ENCODE assay signal across 10 cellular contexts in genomic region chr1:99772809-99773208, GRCh38.
"Had no signal": no experiment of that assay in that cellular context is flagged by ENCODE, and none has a peak within 500 bp of the region (broad histone marks: within the 10 kb centered on the region; RNA-seq: fewer than 3 reads in every experiment).

No MANE protein-coding gene starts in this region.

- H3K9me3 ChIP-seq: HAP-1 had no signal

- H3K4me2 ChIP-seq: GM23338 had no signal

- H3K27ac ChIP-seq: GM23248 had no signal

- H2AFZ ChIP-seq: GM23248 had no signal

- H3K9ac ChIP-seq: GM23248 had no signal

- H3K36me3 ChIP-seq: HAP-1 had no signal

- H3K27ac Mint-ChIP-seq: GM23338, H9, HFFc6 had no signal

- H3K4me3 Mint-ChIP-seq: GM23338, H9, HFFc6 had no signal

- H3K4me3 ChIP-seq: GM23248, GM23338, HAP-1 had no signal

- ATAC-seq: GM23338 had no signal

- FAIRE-seq: H1, H54 had no signal

- DNase-seq: GM23248, GOT3, H7, H9, HCEC 1CT, HFFc6 had no signal

- H3K9me3 Mint-ChIP-seq: GM23338, H9, HFFc6 had no signal
